In the genomic region with DNA sequence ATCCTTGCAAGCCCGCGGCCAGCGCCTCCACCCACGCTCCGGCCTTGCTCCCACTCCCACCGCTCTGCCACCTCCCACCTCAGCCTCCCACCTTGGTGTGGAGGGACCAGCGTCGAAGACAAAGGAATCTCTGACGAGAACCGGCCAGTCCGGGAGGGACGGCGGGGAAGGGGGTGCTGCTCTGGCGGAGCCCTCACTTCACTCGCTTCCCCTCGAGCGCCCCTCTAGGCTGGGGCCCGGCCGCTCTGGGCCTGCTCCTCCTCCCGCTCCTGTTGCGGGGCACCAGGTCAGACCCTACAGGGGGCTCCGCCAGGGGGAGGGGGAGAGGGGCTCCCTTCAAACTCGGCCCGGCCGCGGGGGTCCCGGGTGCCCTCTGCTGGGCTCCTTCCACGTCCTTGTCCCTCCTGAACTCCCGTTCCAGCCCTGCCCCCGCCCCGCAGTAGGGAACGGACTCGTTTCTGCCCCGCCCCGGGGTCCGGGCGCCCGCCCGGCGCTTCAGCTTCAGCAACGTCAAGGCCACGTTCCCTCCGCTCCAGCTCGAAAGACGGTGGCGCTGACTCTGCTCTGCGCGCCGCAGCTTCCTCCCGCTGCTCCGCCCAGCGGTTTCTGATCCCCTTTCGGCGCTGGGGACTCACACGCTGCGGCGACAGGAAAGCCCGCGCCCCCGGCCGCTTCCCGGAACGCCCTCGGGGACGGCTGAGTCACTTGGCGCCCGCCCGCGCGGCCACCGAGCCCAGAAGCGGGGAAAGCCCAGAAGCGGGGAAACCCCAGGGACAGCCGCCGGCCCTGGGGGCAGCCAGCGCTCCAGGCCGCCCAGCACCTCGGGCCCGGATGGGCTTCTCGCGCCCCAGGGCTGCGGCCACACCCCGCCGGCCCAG, we compare ENCODE assay signal across 8 cellular contexts. TPM values are rescaled to one million over a fixed set of nuclear protein-coding genes. Genes with fewer than 3 reads are reported as not detected.
A peak's percentile ranks its signal among the peaks of the same experiment; 100 is the strongest.
DNase-seq lines count a peak whose midpoint lies in the region; ATAC-seq, FAIRE-seq and TF ChIP-seq lines count a peak whose summit lies in the region.

No MANE protein-coding gene starts in this region.

- peak overlapping the region; percentile 94 for H3K27ac ChIP-seq in OCI-LY3 (ENCODE audit: low read length)

- peak; percentile 88 for ATAC-seq in GM21390 (IDR thresholded peaks at IDR 0.05; ENCODE audit: unreplicated experiment)

- TF ChIP-seq CTCF in D721Med (IDR thresholded peaks at IDR 0.05; ENCODE audit: insufficient read depth, missing control alignments) (no peak), OCI-LY3 (IDR thresholded peaks at IDR 0.05; ENCODE audit: low read depth, low read length) (peak; percentile 20; the same call in 1 of the 2 replicates), epithelial cell of proximal tubule (conservative IDR thresholded peaks at IDR 0.05; ENCODE audit: low read depth, low read length) (peak; percentile 19)

- H3K27me3 ChIP-seq in OCI-LY3 (ENCODE audit: low read depth, low read length) (no peaks in the 10 kb centered on the region), mucosa of stomach (ENCODE audit: control insufficient read depth, insufficient read depth, low read length) (no peaks in the 10 kb centered on the region)

- H3K4me3 ChIP-seq in OCI-LY3 (ENCODE audit: low read length) (peak overlapping the region; percentile 95), epithelial cell of proximal tubule (ENCODE audit: low read depth, low read length) (peak overlapping the region; percentile 68), mucosa of stomach (ENCODE audit: low read length) (peak overlapping the region; percentile 20)

- DNase-seq in D721Med (ENCODE audit: insufficient read length, low spot score): peak; percentile 36
- DNase-seq in HUDEP-2 (lab: John Stamatoyannopoulos, UW; ENCODE audit: unreplicated experiment in 76 of 76): peak in 56 of 76 experiments; percentile 4 to 57 (median 28)
- peak; percentile 93 for DNase-seq in activated T-cell treated with anti-CD3 and anti-CD28 coated beads for 24 hours (ENCODE audit: low read depth)
- no peak for DNase-seq in epithelial cell of proximal tubule (ENCODE audit: low read depth)
- peak; percentile 85 for DNase-seq in stimulated activated CD8-positive, alpha-beta memory T cell treated with anti-CD3 and anti-CD28 coated beads, Interleukin-7, amount 100 ng/mL, for 1 hour (ENCODE audit: low read depth in 2 of 2)

- H3K4me2 ChIP-seq in OCI-LY3 (ENCODE audit: low read length): peak overlapping the region; percentile 94

- no peaks in the 10 kb centered on the region for H3K9me3 ChIP-seq in OCI-LY3 (ENCODE audit: insufficient read depth, low read length)
- no peaks in the 10 kb centered on the region for H3K9me3 ChIP-seq in mucosa of stomach (ENCODE audit: control insufficient read depth, low read length)

- no peak for FAIRE-seq in D721Med (lab: Jason Lieb, UNC)

- H3K4me1 ChIP-seq in OCI-LY3 (ENCODE audit: low read length): peaks cover 41% of the 10 kb centered on the region
- peaks cover 9% of the 10 kb centered on the region for H3K4me1 ChIP-seq in mucosa of stomach (ENCODE audit: control insufficient read depth, insufficient read depth, low read length)

- H2AFZ ChIP-seq in OCI-LY3 (ENCODE audit: low read depth, low read length): peak overlapping the region; percentile 18; the same call in 1 of the 2 replicates

- H3K36me3 ChIP-seq in OCI-LY3 (replicated peaks; ENCODE audit: low read depth, low read length) (no peaks in the 10 kb centered on the region), mucosa of stomach (ENCODE audit: control insufficient read depth, insufficient read depth, low read length) (no peaks in the 10 kb centered on the region)

- peak overlapping the region; percentile 99 for H3K9ac ChIP-seq in OCI-LY3 (ENCODE audit: low read length)
- H3K9ac ChIP-seq in mucosa of stomach (ENCODE audit: low read length): peak overlapping the region; percentile 87

- H4K20me1 ChIP-seq in OCI-LY3 (ENCODE audit: insufficient read depth, low read length): no peaks in the 10 kb centered on the region

- peaks cover 50% of the 10 kb centered on the region for H3K79me2 ChIP-seq in OCI-LY3 (ENCODE audit: low read length)

RNA-seq across cellular contexts. Expression of a gene that starts 28.6 kb away (rescaled TPM):
- 3.8 and 5.1 TPM in 2 replicates for total RNA-seq in epithelial cell of proximal tubule

Comparison
In these comparisons a context has a peak if more than half of its experiments do, and no peak if none do; other contexts are left out.
1. H3K4me3 ChIP-seq: peak in every context shown above with its lines; median percentile 95 in OCI-LY3; 68 in epithelial cell of proximal tubule; 20 in mucosa of stomach.